18 cellular contexts compared by ENCODE assay signal in the genomic region with DNA sequence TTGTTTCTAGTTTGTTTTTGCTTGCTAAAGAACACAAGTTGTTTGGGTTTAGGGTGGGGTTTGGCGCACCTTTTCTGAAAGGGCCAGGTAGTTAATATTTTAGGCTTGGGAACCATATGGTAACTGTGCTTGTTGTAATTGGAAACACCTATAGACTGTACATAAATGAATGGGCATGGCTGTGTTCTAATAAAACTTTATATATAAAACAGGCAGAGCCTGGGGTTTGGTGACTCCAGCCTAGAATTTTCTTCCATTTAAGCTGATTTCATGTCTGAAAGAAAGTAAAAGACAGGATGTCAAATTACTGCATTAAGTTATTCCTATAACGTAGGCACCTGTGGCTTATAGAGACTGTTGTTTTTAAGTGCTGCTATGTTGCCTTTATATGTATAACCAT. TPM values are rescaled to one million over a fixed set of nuclear protein-coding genes. Genes with fewer than 3 reads are reported as not detected.
DNase-seq lines count a peak whose midpoint lies in the region; ATAC-seq and TF ChIP-seq lines count a peak whose summit lies in the region.
"Had no signal": no experiment of that assay in that cellular context is flagged by ENCODE, and none has a peak within 500 bp of the region (broad histone marks: within the 10 kb centered on the region; RNA-seq: fewer than 3 reads in every experiment).

No MANE protein-coding gene starts in this region.

- no peaks in the 10 kb centered on the region for H3K36me3 Mint-ChIP-seq in activated T-cell treated with anti-CD3 and anti-CD28 coated beads, Interleukin-2, amount 50 U/mL, for 72 hours (ENCODE audit: insufficient read depth in 2 of 2)
- H3K36me3 Mint-ChIP-seq in natural killer cell, result no peaks in the 10 kb centered on the region

- H3K4me1 Mint-ChIP-seq in activated T-cell treated with anti-CD3 and anti-CD28 coated beads, Interleukin-2, amount 50 U/mL, for 72 hours (ENCODE audit: low read depth), result peaks cover 27% of the 10 kb centered on the region
- H3K4me1 Mint-ChIP-seq in natural killer cell, result peaks cover 36 to 38% of the 10 kb centered on the region in 2 donors

- ATAC-seq in activated T-cell treated with anti-CD3 and anti-CD28 coated beads, Interleukin-2, amount 50 U/mL, for 72 hours (replicated peaks in 1 of 2), result no peak
- ATAC-seq in natural killer cell, result no peak
- ATAC-seq in GM21717 (IDR thresholded peaks at IDR 0.05; ENCODE audit: unreplicated experiment), result no peak
- no peak for ATAC-seq in GM19463 (IDR thresholded peaks at IDR 0.05; ENCODE audit: unreplicated experiment)

- H3K27ac ChIP-seq in effector memory CD4-positive, alpha-beta T cell (ENCODE audit: insufficient read depth, low read length, poor library complexity, severe bottlenecking), result peak overlapping the region; percentile 45
- H3K27ac ChIP-seq: testis had no signal

- no peaks in the 10 kb centered on the region for H3K9me3 ChIP-seq in effector memory CD4-positive, alpha-beta T cell (ENCODE audit: control insufficient read depth, low read length)
- H3K9me3 ChIP-seq: breast epithelium, testis had no signal

- no peaks in the 10 kb centered on the region for H3K27me3 ChIP-seq in effector memory CD4-positive, alpha-beta T cell (replicated peaks; ENCODE audit: control insufficient read depth, insufficient read depth, low read length, poor library complexity, severe bottlenecking)
- H3K27me3 ChIP-seq: breast epithelium, testis had no signal

- H3K4me3 ChIP-seq in effector memory CD4-positive, alpha-beta T cell (ENCODE audit: insufficient read depth, low read depth, low read length, poor library complexity, severe bottlenecking), result no peak overlapping the region
- H3K4me3 ChIP-seq: breast epithelium, testis had no signal

- H3K36me3 ChIP-seq in effector memory CD4-positive, alpha-beta T cell (ENCODE audit: control insufficient read depth, insufficient read depth, low read length), result no peaks in the 10 kb centered on the region
- H3K36me3 ChIP-seq: breast epithelium had no signal

- H3K27ac Mint-ChIP-seq in activated T-cell treated with anti-CD3 and anti-CD28 coated beads, Interleukin-2, amount 50 U/mL, for 72 hours, result peak overlapping the region; percentile 7
- H3K27ac Mint-ChIP-seq in natural killer cell, result peak overlapping the region; percentile 80 to 96
- H3K27ac Mint-ChIP-seq: progenitor cell of endocrine pancreas had no signal

- no peak for DNase-seq in activated T-cell treated with anti-CD3 and anti-CD28 coated beads, Interleukin-2, amount 50 U/mL, for 72 hours
- DNase-seq in activated T-cell treated with anti-CD3 and anti-CD28 coated beads, Interleukin-2, amount 50 U/mL, for 48 hours, result no peak
- no peak for DNase-seq in effector memory CD4-positive, alpha-beta T cell
- DNase-seq in natural killer cell (no peak), NCI-H345 (lab: John Stamatoyannopoulos, UW) (no peak), A172 (ENCODE audit: low spot score) (no peak)
- DNase-seq: DMS79 treated with DMSO at 0.1 percent for 48 hours, left ventricle myocardium superior, naive B cell, NCI-H2029, NCI-H446 treated with DMSO at 0.1 percent for 48 hours, SW 1271, testis had no signal

- TF ChIP-seq CTCF in natural killer cell (IDR thresholded peaks at IDR 0.05), result no peak

- H3K27me3 Mint-ChIP-seq in activated T-cell treated with anti-CD3 and anti-CD28 coated beads, Interleukin-2, amount 50 U/mL, for 72 hours (ENCODE audit: low read depth), result no peaks in the 10 kb centered on the region
- no peaks in the 10 kb centered on the region for H3K27me3 Mint-ChIP-seq in natural killer cell (ENCODE audit: low read depth in 2 of 2)
- H3K27me3 Mint-ChIP-seq: naive B cell, progenitor cell of endocrine pancreas had no signal

- H3K9me3 Mint-ChIP-seq in activated T-cell treated with anti-CD3 and anti-CD28 coated beads, Interleukin-2, amount 50 U/mL, for 72 hours, result no peaks in the 10 kb centered on the region
- H3K9me3 Mint-ChIP-seq in natural killer cell, result no peaks in the 10 kb centered on the region
- H3K9me3 Mint-ChIP-seq: activated T-helper 1 cell treated with anti-CD3 and anti-CD28 coated beads, Interleukin-12 subunit alpha, Interleukin-12 subunit beta, Interleukin-2, Interleukin-4 antibody, amounts not matched to agents 30 ng/mL and 10 ng/mL and 1 ng/mL, durations not matched to agents 14 hours and 24 hours and 36 hours; naive B cell had no signal

- intact Hi-C loops in natural killer cell (cut with micrococcal nuclease), result loop anchor here (2.0 kb wide), 1 partner anchor 37 kb away; a partner anchor contains a TSS

- peaks cover 4% of the 10 kb centered on the region for H3K4me1 ChIP-seq in effector memory CD4-positive, alpha-beta T cell (ENCODE audit: control insufficient read depth, insufficient read depth, low read length, poor library complexity, severe bottlenecking)
- H3K4me1 ChIP-seq: breast epithelium had no signal

- H3K4me3 Mint-ChIP-seq in activated T-cell treated with anti-CD3 and anti-CD28 coated beads, Interleukin-2, amount 50 U/mL, for 72 hours, result no peak overlapping the region
- H3K4me3 Mint-ChIP-seq in natural killer cell, result no peak overlapping the region
- H3K4me3 Mint-ChIP-seq: activated T-helper 1 cell treated with anti-CD3 and anti-CD28 coated beads, Interleukin-12 subunit alpha, Interleukin-12 subunit beta, Interleukin-2, Interleukin-4 antibody, amounts not matched to agents 30 ng/mL and 10 ng/mL and 1 ng/mL, durations not matched to agents 14 hours and 24 hours and 36 hours; naive B cell had no signal

RNA-seq across cellular contexts. Expression of a gene that starts 36.1 kb away (rescaled TPM):
- 10 to 100 TPM; 50.7 to 68.2 TPM for total RNA-seq in activated T-cell treated with anti-CD3 and anti-CD28 coated beads, Interleukin-2, amount 50 U/mL, for 72 hours
- total RNA-seq in natural killer cell, result 10 to 100 TPM; 39.4 to 52.1 (median 49.9) TPM
- total RNA-seq in A172 (2014; rRNA removed; shearing (Covaris generic)), result 0.34 and 0.46 TPM in 2 replicates

Comparison
In these comparisons a context has a peak if more than half of its experiments do, and no peak if none do; other contexts are left out.
1. RNA of a gene that starts 36.1 kb away (total RNA-seq): 50.7 to 68.2 TPM in activated T-cell treated with anti-CD3 and anti-CD28 coated beads, Interleukin-2, amount 50 U/mL, for 72 hours and 39.4 to 52.1 TPM in natural killer cell; 0.34 to 0.46 TPM in A172; every median in the first group is over 10 times any median in the second.